11 cellular contexts compared by ENCODE assay signal in genomic region chr1:108590436-108590835, GRCh38. TPM values are rescaled to one million over a fixed set of nuclear protein-coding genes. Genes with fewer than 3 reads are reported as not detected.
DNase-seq lines count a peak whose midpoint lies in the region; ATAC-seq and TF ChIP-seq lines count a peak whose summit lies in the region.
"Had no signal": no experiment of that assay in that cellular context is flagged by ENCODE, and none has a peak within 500 bp of the region (broad histone marks: within the 10 kb centered on the region; RNA-seq: fewer than 3 reads in every experiment).

No MANE protein-coding gene starts in this region.

- ATAC-seq in left cardiac atrium (peak; percentile 53 to 58), HG03025 (IDR thresholded peaks at IDR 0.05; ENCODE audit: low FRiP score, unreplicated experiment) (no peak), GM21367 (IDR thresholded peaks at IDR 0.05; ENCODE audit: unreplicated experiment) (no peak)
- ATAC-seq in stimulated activated effector memory CD8-positive, alpha-beta T cell treated with anti-CD3 and anti-CD28 coated beads, Interleukin-12 subunit alpha, Interleukin-12 subunit beta, amount 100 ng/mL, for 72 hours = no peak

- H3K27me3 Mint-ChIP-seq in HFFc6 (ENCODE audit: insufficient read depth) = peaks cover 2% of the 10 kb centered on the region
- H3K27me3 Mint-ChIP-seq in activated naive CD8-positive, alpha-beta T cell treated with anti-CD3 and anti-CD28 coated beads for 36 hours = no peaks in the 10 kb centered on the region

- TF ChIP-seq CTCF in HFFc6 (IDR thresholded peaks at IDR 0.05) = no peak

- peak overlapping the region; percentile 28; the same call in 1 of the 2 replicates for H3K4me3 Mint-ChIP-seq in HFFc6
- no peak overlapping the region for H3K4me3 Mint-ChIP-seq in activated naive CD8-positive, alpha-beta T cell treated with anti-CD3 and anti-CD28 coated beads for 36 hours
- peak overlapping the region; percentile 3 for H3K4me3 Mint-ChIP-seq in stimulated activated effector memory CD8-positive, alpha-beta T cell treated with anti-CD3 and anti-CD28 coated beads, Interleukin-12 subunit alpha, Interleukin-12 subunit beta, amount 100 ng/mL, for 72 hours

- H3K4me1 Mint-ChIP-seq in HFFc6 (ENCODE audit: low read depth) = peaks cover 47% of the 10 kb centered on the region
- peaks cover 49% of the 10 kb centered on the region for H3K4me1 Mint-ChIP-seq in activated naive CD8-positive, alpha-beta T cell treated with anti-CD3 and anti-CD28 coated beads for 36 hours
- H3K4me1 Mint-ChIP-seq in stimulated activated effector memory CD8-positive, alpha-beta T cell treated with anti-CD3 and anti-CD28 coated beads, Interleukin-12 subunit alpha, Interleukin-12 subunit beta, amount 100 ng/mL, for 72 hours = peaks cover 59% of the 10 kb centered on the region

- H3K27ac Mint-ChIP-seq in HFFc6 = peak overlapping the region; percentile 59
- peak overlapping the region; percentile 68 for H3K27ac Mint-ChIP-seq in activated naive CD8-positive, alpha-beta T cell treated with anti-CD3 and anti-CD28 coated beads for 36 hours
- H3K27ac Mint-ChIP-seq in stimulated activated effector memory CD8-positive, alpha-beta T cell treated with anti-CD3 and anti-CD28 coated beads, Interleukin-12 subunit alpha, Interleukin-12 subunit beta, amount 100 ng/mL, for 72 hours = peak overlapping the region; percentile 91

- no peaks in the 10 kb centered on the region for H3K9me3 Mint-ChIP-seq in HFFc6
- peaks cover 1% of the 10 kb centered on the region for H3K9me3 Mint-ChIP-seq in activated naive CD8-positive, alpha-beta T cell treated with anti-CD3 and anti-CD28 coated beads for 36 hours
- no peaks in the 10 kb centered on the region for H3K9me3 Mint-ChIP-seq in stimulated activated effector memory CD8-positive, alpha-beta T cell treated with anti-CD3 and anti-CD28 coated beads, Interleukin-12 subunit alpha, Interleukin-12 subunit beta, amount 100 ng/mL, for 72 hours

- DNase-seq in HFFc6 = no peak
- no peak for DNase-seq in activated naive CD8-positive, alpha-beta T cell treated with anti-CD3 and anti-CD28 coated beads for 36 hours
- DNase-seq in left cardiac atrium = no peak
- no peak for DNase-seq in stimulated activated effector memory CD8-positive, alpha-beta T cell treated with anti-CD3 and anti-CD28 coated beads, Interleukin-12 subunit alpha, Interleukin-12 subunit beta, amount 100 ng/mL, for 72 hours (ENCODE audit: low spot score in 2 of 2)
- DNase-seq in pons (ENCODE audit: low spot score) = no peak
- DNase-seq in NCI-H748 (lab: John Stamatoyannopoulos, UW; ENCODE audit: unreplicated experiment) = no peak
- DNase-seq: DND-41; effector CD8-positive, alpha-beta T cell; NCI-H2171 had no signal

- peaks cover 6% of the 10 kb centered on the region; the same call in 1 of the 2 replicates for H3K36me3 Mint-ChIP-seq in HFFc6 (ENCODE audit: low read depth)
- peaks cover 5% of the 10 kb centered on the region for H3K36me3 Mint-ChIP-seq in activated naive CD8-positive, alpha-beta T cell treated with anti-CD3 and anti-CD28 coated beads for 36 hours
- no peaks in the 10 kb centered on the region for H3K36me3 Mint-ChIP-seq in stimulated activated effector memory CD8-positive, alpha-beta T cell treated with anti-CD3 and anti-CD28 coated beads, Interleukin-12 subunit alpha, Interleukin-12 subunit beta, amount 100 ng/mL, for 72 hours

- intact Hi-C loops in left cardiac atrium (cut with DNase I) = no loop called here

RNA-seq across cellular contexts. Expression of gene EEIG2, which starts 30.5 kb away (rescaled TPM):
- 1 to 10 TPM; 3.3 to 5.2 (median 4.5) TPM for total RNA-seq in HFFc6 (2021; fragmentation: NEBNext Ultra II Directional; extraction: Animal tissue kit (Norgen Biotek cat#: 25700))
- total RNA-seq in activated naive CD8-positive, alpha-beta T cell treated with anti-CD3 and anti-CD28 coated beads for 36 hours = 1 to 10 TPM; 7.8 to 7.9 TPM
- 1 to 10 TPM; 8.5 to 9.9 TPM for total RNA-seq in left cardiac atrium

Comparison
In these comparisons a context has a peak if more than half of its experiments do, and no peak if none do; other contexts are left out.
1. ATAC-seq: peak in left cardiac atrium (2 of 2); none in stimulated activated effector memory CD8-positive, alpha-beta T cell treated with anti-CD3 and anti-CD28 coated beads, Interleukin-12 subunit alpha, Interleukin-12 subunit beta, amount 100 ng/mL, for 72 hours (single experiment), HG03025 (single experiment) and GM21367 (single experiment).
2. Peak in every context shown above with its lines, with median percentiles within 50 percentile points of each other: H3K27ac Mint-ChIP-seq.